In genomic region chr12:110266381-110266909, GRCh38 we compare ENCODE assay signal across 1 cellular context.
TF ChIP-seq lines count a peak whose summit lies in the region.

No MANE protein-coding gene starts in this region.

TF ChIP-seq in GM23338, 12 proteins besides CTCF, POLR2A, EP300 and RAD21 (continued from another document):
- TF ChIP-seq REST (IDR thresholded peaks at IDR 0.05; ENCODE audit: unreplicated experiment) = no peak
- no peak for TF ChIP-seq POLR2AphosphoS5 (IDR thresholded peaks at IDR 0.05; ENCODE audit: low read depth)
TF ChIP-seq in GM23338: peak in this region for 0.
